18 cellular contexts compared by ENCODE assay signal in the genomic region with DNA sequence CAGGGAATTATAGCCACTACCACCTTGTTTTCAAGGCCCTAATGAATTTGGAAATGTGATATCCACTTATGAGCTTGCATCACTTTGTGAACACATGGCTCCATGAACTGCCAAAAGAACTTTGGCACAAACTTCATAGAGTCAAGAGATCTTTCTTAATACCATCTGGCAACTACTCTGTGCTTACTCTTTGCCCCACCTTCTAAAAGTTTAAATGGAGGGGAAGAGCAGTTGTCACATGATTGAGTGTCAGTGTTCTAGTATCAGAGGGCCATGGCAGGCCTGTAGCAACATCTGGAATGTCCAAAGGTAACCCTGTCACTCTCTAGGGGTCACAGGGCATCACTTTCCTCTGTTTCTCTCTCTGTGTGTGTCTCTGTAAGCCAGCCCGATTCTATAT. TPM values are rescaled to one million over a fixed set of nuclear protein-coding genes. Genes with fewer than 3 reads are reported as not detected.
DNase-seq lines count a peak whose midpoint lies in the region; ATAC-seq and TF ChIP-seq lines count a peak whose summit lies in the region.
"Had no signal": no experiment of that assay in that cellular context is flagged by ENCODE, and none has a peak within 500 bp of the region (broad histone marks: within the 10 kb centered on the region; RNA-seq: fewer than 3 reads in every experiment).

No MANE protein-coding gene starts in this region.

- peaks cover 6% of the 10 kb centered on the region for H3K27me3 Mint-ChIP-seq in activated T-cell treated with anti-CD3 and anti-CD28 coated beads, Interleukin-2, amount 50 U/mL, for 4 hours (ENCODE audit: low read depth)

- intact Hi-C loops in left lung (cut with DNase I) = no loop called here

- no peak overlapping the region for H3K9ac ChIP-seq in stomach smooth muscle (ENCODE audit: low read length in 2 of 2)

- no peaks in the 10 kb centered on the region for H3K27me3 ChIP-seq in left lung
- no peaks in the 10 kb centered on the region for H3K27me3 ChIP-seq in stomach smooth muscle (ENCODE audit: control insufficient read depth in 1 of 2, insufficient read depth in 2 of 2, low read length in 2 of 2)

- H3K4me3 Mint-ChIP-seq in activated T-cell treated with anti-CD3 and anti-CD28 coated beads, Interleukin-2, amount 50 U/mL, for 4 hours = no peak overlapping the region
- H3K4me3 Mint-ChIP-seq: activated naive CD8-positive, alpha-beta T cell treated with anti-CD3 and anti-CD28 coated beads for 36 hours; B cell had no signal

- H3K4me1 Mint-ChIP-seq in activated T-cell treated with anti-CD3 and anti-CD28 coated beads, Interleukin-2, amount 50 U/mL, for 4 hours (ENCODE audit: low read depth) = no peaks in the 10 kb centered on the region
- H3K4me1 Mint-ChIP-seq: activated naive CD8-positive, alpha-beta T cell treated with anti-CD3 and anti-CD28 coated beads for 36 hours; B cell had no signal

- TF ChIP-seq CTCF in choroid plexus epithelial cell (conservative IDR thresholded peaks at IDR 0.05; ENCODE audit: low read depth, low read length) (no peak), left lung (IDR thresholded peaks at IDR 0.05) (no peak)

- H3K4me3 ChIP-seq in choroid plexus epithelial cell (ENCODE audit: low read depth, low read length) (no peak overlapping the region), left lung (no peak overlapping the region), stomach smooth muscle (ENCODE audit: low read length in 2 of 2) (no peak overlapping the region)

- H3K9me3 Mint-ChIP-seq in activated T-cell treated with anti-CD3 and anti-CD28 coated beads, Interleukin-2, amount 50 U/mL, for 4 hours = no peaks in the 10 kb centered on the region
- H3K9me3 Mint-ChIP-seq: activated naive CD8-positive, alpha-beta T cell treated with anti-CD3 and anti-CD28 coated beads for 36 hours had no signal

- peak; percentile 88 for DNase-seq in DMS 273 treated with DMSO at 0.1 percent for 48 hours (lab: John Stamatoyannopoulos, UW)
- DNase-seq in choroid plexus epithelial cell (ENCODE audit: low read depth) = peak; percentile 89
- no peak for DNase-seq in left lung
- no peak for DNase-seq in activated T-cell treated with anti-CD3 and anti-CD28 coated beads, Interleukin-2, amount 50 U/mL, for 4 hours
- DNase-seq in activated T-cell treated with anti-CD3 and anti-CD28 coated beads, Interleukin-2, amount 50 U/mL, for 1 hour = no peak
- DNase-seq in epidermal melanocyte (ENCODE audit: insufficient read length, low spot score) = no peak
- no peak for DNase-seq in H4 (ENCODE audit: low spot score)
- DNase-seq: activated CD8-positive, alpha-beta memory T cell treated with anti-CD3 and anti-CD28 coated beads for 24 hours; activated naive CD8-positive, alpha-beta T cell treated with anti-CD3 and anti-CD28 coated beads for 36 hours; EL; hippocampal formation; mesenchymal stem cell; NCI-H1105 treated with DMSO at 0.1 percent for 48 hours; retina had no signal

- H3K27ac ChIP-seq in left lung = peak overlapping the region; percentile 14 to 16
- peak overlapping the region; percentile 74 for H3K27ac ChIP-seq in stomach smooth muscle (ENCODE audit: low read length)

- no peaks in the 10 kb centered on the region for H3K36me3 ChIP-seq in left lung
- no peaks in the 10 kb centered on the region for H3K36me3 ChIP-seq in stomach smooth muscle (ENCODE audit: control insufficient read depth in 2 of 2, insufficient read depth in 2 of 2, low read length in 2 of 2)

- H3K4me1 ChIP-seq in left lung (peaks cover 4 to 5% of the 10 kb centered on the region in 2 donors), stomach smooth muscle (ENCODE audit: control insufficient read depth, insufficient read depth, low read length) (peaks cover 18% of the 10 kb centered on the region)

- peak; percentile 52 for ATAC-seq in left lung
- ATAC-seq in activated T-cell treated with anti-CD3 and anti-CD28 coated beads, Interleukin-2, amount 50 U/mL, for 4 hours = no peak
- ATAC-seq: HCT116 had no signal

- H3K36me3 Mint-ChIP-seq in activated T-cell treated with anti-CD3 and anti-CD28 coated beads, Interleukin-2, amount 50 U/mL, for 4 hours (ENCODE audit: insufficient read depth) = no peaks in the 10 kb centered on the region
- H3K36me3 Mint-ChIP-seq: activated naive CD8-positive, alpha-beta T cell treated with anti-CD3 and anti-CD28 coated beads for 36 hours had no signal

- peaks cover 0 to 11% of the 10 kb centered on the region in 2 donors for H3K9me3 ChIP-seq in left lung
- H3K9me3 ChIP-seq in stomach smooth muscle (ENCODE audit: control insufficient read depth in 2 of 2, low read length in 2 of 2) = no peaks in the 10 kb centered on the region

RNA-seq across cellular contexts. Expression of gene ADH1B, which starts 2.6 kb away (rescaled TPM):
- 100 to 1,000 TPM; 312 to 427 TPM for total RNA-seq in left lung
- 1 to 10 TPM in 2 of 3 donors, under 1 TPM in 1; 0.91 to 1.1 (median 1.0) TPM for total RNA-seq in activated T-cell treated with anti-CD3 and anti-CD28 coated beads, Interleukin-2, amount 50 U/mL, for 4 hours
- not detected in 2 replicates for total RNA-seq in H4 (2014; rRNA removed; shearing (Covaris generic))
- total RNA-seq: activated naive CD8-positive, alpha-beta T cell treated with anti-CD3 and anti-CD28 coated beads for 36 hours; B cell; HT1080 had no signal

RNA-seq across cellular contexts. Expression of gene ADH1C, which starts 28.8 kb away (rescaled TPM):
- 1 to 10 TPM; 1.2 to 1.8 TPM for total RNA-seq in left lung
- under 1 TPM; 0.11 to 0.20 (median 0.16) TPM for total RNA-seq in activated T-cell treated with anti-CD3 and anti-CD28 coated beads, Interleukin-2, amount 50 U/mL, for 4 hours
- 0.06 and 1.6 TPM in 2 replicates for total RNA-seq in H4 (2014; rRNA removed; shearing (Covaris generic))
- total RNA-seq: activated naive CD8-positive, alpha-beta T cell treated with anti-CD3 and anti-CD28 coated beads for 36 hours; B cell; HT1080 had no signal

RNA-seq across cellular contexts. Expression of gene ADH1A, which starts 33.0 kb away (rescaled TPM):
- total RNA-seq in left lung = 1 to 10 TPM; 1.0 to 1.3 TPM
- not detected for total RNA-seq in activated T-cell treated with anti-CD3 and anti-CD28 coated beads, Interleukin-2, amount 50 U/mL, for 4 hours
- not detected in 2 replicates for total RNA-seq in H4 (2014; rRNA removed; shearing (Covaris generic))
- total RNA-seq: activated naive CD8-positive, alpha-beta T cell treated with anti-CD3 and anti-CD28 coated beads for 36 hours; B cell; HT1080 had no signal

Comparison
In these comparisons a context has a peak if more than half of its experiments do, and no peak if none do; other contexts are left out.
1. DNase-seq: peak in DMS 273 treated with DMSO at 0.1 percent for 48 hours (single experiment) and choroid plexus epithelial cell (single experiment); none in left lung (0 of 2), activated T-cell treated with anti-CD3 and anti-CD28 coated beads, Interleukin-2, amount 50 U/mL, for 4 hours (single experiment), activated T-cell treated with anti-CD3 and anti-CD28 coated beads, Interleukin-2, amount 50 U/mL, for 1 hour (single experiment), epidermal melanocyte (single experiment) and H4 (single experiment).
2. RNA of gene ADH1B, which starts 2.6 kb away (total RNA-seq): 312 to 427 TPM in left lung; 0.91 to 1.1 TPM in activated T-cell treated with anti-CD3 and anti-CD28 coated beads, Interleukin-2, amount 50 U/mL, for 4 hours and not detected in H4; every median in the first group is over 100 times any median in the second.